ENCODE assay signal across 16 cellular contexts in genomic region chr22:48635031-48635430, GRCh38.
A peak's percentile ranks its signal among the peaks of the same experiment; 100 is the strongest.
DNase-seq lines count a peak whose midpoint lies in the region; ATAC-seq and TF ChIP-seq lines count a peak whose summit lies in the region.
"Had no signal": no experiment of that assay in that cellular context is flagged by ENCODE, and none has a peak within 500 bp of the region (broad histone marks: within the 10 kb centered on the region; RNA-seq: fewer than 3 reads in every experiment).

No MANE protein-coding gene starts in this region.

- H2BK120ac ChIP-seq in H9 (ENCODE audit: low read depth, low read length, poor library complexity, severe bottlenecking) (no peak overlapping the region), neuronal stem cell (ENCODE audit: low read depth, low read length) (no peak overlapping the region)

- H3K14ac ChIP-seq in H9 (ENCODE audit: insufficient read depth, low read length), result peak overlapping the region; percentile 58; the same call in 1 of the 2 replicates
- no peak overlapping the region for H3K14ac ChIP-seq in neuronal stem cell (ENCODE audit: low read length)

- no peaks in the 10 kb centered on the region for H3K79me1 ChIP-seq in H9 (ENCODE audit: insufficient read depth, low read depth, low read length, poor library complexity, severe bottlenecking)
- peaks cover 24% of the 10 kb centered on the region for H3K79me1 ChIP-seq in neuronal stem cell (ENCODE audit: low read depth, low read length)

- no peaks in the 10 kb centered on the region for H3K36me3 ChIP-seq in neuronal stem cell (replicated peaks in 1 of 2; ENCODE audit: control insufficient read depth in 2 of 2, insufficient read depth in 2 of 2, low read length in 2 of 2)
- H3K36me3 ChIP-seq in osteoblast (ENCODE audit: insufficient read depth, low read length), result no peaks in the 10 kb centered on the region
- H3K36me3 ChIP-seq: HAP-1 had no signal

- no peak overlapping the region for H2AFZ ChIP-seq in H9 (ENCODE audit: low read length)
- H2AFZ ChIP-seq in neuronal stem cell (ENCODE audit: low read length), result no peak overlapping the region
- no peak overlapping the region for H2AFZ ChIP-seq in osteoblast (ENCODE audit: low read length)

- no peak overlapping the region for H3K56ac ChIP-seq in H9 (ENCODE audit: insufficient read length, low read depth, low read length)

- no peak overlapping the region for H3K4ac ChIP-seq in H9 (ENCODE audit: low read depth, low read length)
- H3K4ac ChIP-seq in neuronal stem cell (ENCODE audit: low read length), result no peak overlapping the region

- no CpG with 5 or more reads among the region's 12 CpGs for WGBS in H9 (ENCODE audit: extremely low coverage, insufficient read length, low lambda C conversion rate)
- WGBS in neuronal stem cell (ENCODE audit: extremely low coverage in 2 of 2, insufficient read length in 2 of 2, insufficient replicate concordance in 1 of 2), 2 donors, result no CpG with 5 or more reads among the region's 12 CpGs
- WGBS in lower leg skin, 2 donors, result 86 to 91% methylated on average over 6 to 8 of the region's 12 CpGs

- H3K9me3 Mint-ChIP-seq in H9, result no peaks in the 10 kb centered on the region
- H3K9me3 Mint-ChIP-seq: CD8-positive, alpha-beta memory T cell had no signal

- H3K4me3 ChIP-seq in neuronal stem cell (ENCODE audit: low read length in 2 of 2) (no peak overlapping the region), lower leg skin (ENCODE audit: low read depth, poor library complexity, severe bottlenecking) (no peak overlapping the region), osteoblast (ENCODE audit: insufficient read depth, low read length) (no peak overlapping the region)
- H3K4me3 ChIP-seq: HAP-1, K562 had no signal

- H2AK5ac ChIP-seq in H9 (ENCODE audit: insufficient read length, low read length), result no peak overlapping the region
- H2AK5ac ChIP-seq in neuronal stem cell (ENCODE audit: low read depth, low read length), result peak overlapping the region; percentile 41

- no peak overlapping the region for H4K5ac ChIP-seq in H9 (ENCODE audit: insufficient read length, low read depth, low read length)

- H4K91ac ChIP-seq in H9 (ENCODE audit: insufficient read length, low read depth, low read length) (no peak overlapping the region), neuronal stem cell (ENCODE audit: low read depth, low read length, poor library complexity) (peak overlapping the region; percentile 53)

- H3K23me2 ChIP-seq in H9 (ENCODE audit: insufficient read length, low read depth, low read length, poor library complexity, severe bottlenecking), result no peaks in the 10 kb centered on the region

- H3K27ac Mint-ChIP-seq in H9, result no peak overlapping the region
- H3K27ac Mint-ChIP-seq: CD8-positive, alpha-beta memory T cell had no signal

- no peak for TF ChIP-seq POLR2A in lower leg skin (IDR thresholded peaks at IDR 0.05)

- H3K4me2 ChIP-seq in H9 (ENCODE audit: insufficient read depth, insufficient read length, low read length) (no peak overlapping the region), neuronal stem cell (ENCODE audit: insufficient read depth, low read length, poor library complexity, severe bottlenecking) (no peak overlapping the region), osteoblast (ENCODE audit: insufficient read depth, low read length) (no peak overlapping the region)

- H3K18ac ChIP-seq in H9 (ENCODE audit: insufficient read length, low read depth, low read length), result no peak overlapping the region
- peak overlapping the region; percentile 46 for H3K18ac ChIP-seq in neuronal stem cell (ENCODE audit: low read length)

- no peak overlapping the region for H3T11ph ChIP-seq in H9 (ENCODE audit: low read length)

- no peak for ATAC-seq in GM19324 (IDR thresholded peaks at IDR 0.05; ENCODE audit: low FRiP score, unreplicated experiment)
- ATAC-seq: K562 had no signal

- H3K27ac ChIP-seq in H9 (ENCODE audit: insufficient read length, low read depth, low read length) (no peak overlapping the region), neuronal stem cell (replicated peaks; ENCODE audit: low read length) (no peak overlapping the region), osteoblast (ENCODE audit: low read depth, low read length) (no peak overlapping the region)
- H3K27ac ChIP-seq: HL-60 had no signal

- H3K79me2 ChIP-seq in H9 (ENCODE audit: insufficient read depth, low read length) (no peaks in the 10 kb centered on the region), osteoblast (ENCODE audit: insufficient read depth, low read length) (no peaks in the 10 kb centered on the region)

- H2BK5ac ChIP-seq in H9 (ENCODE audit: insufficient read length, low read length) (no peak overlapping the region), neuronal stem cell (ENCODE audit: low read length) (no peak overlapping the region)

- no peak overlapping the region for H3K4me3 Mint-ChIP-seq in H9
- H3K4me3 Mint-ChIP-seq: CD8-positive, alpha-beta memory T cell had no signal

- H3K9ac ChIP-seq in H9 (ENCODE audit: extremely low read depth, insufficient read length, low read length) (no peak overlapping the region), neuronal stem cell (ENCODE audit: low read depth, low read length, poor library complexity) (peak overlapping the region; percentile 64)

- no peaks in the 10 kb centered on the region for H3K36me3 Mint-ChIP-seq in H9 (ENCODE audit: insufficient read depth in 1 of 3, low read depth in 3 of 3)
- H3K36me3 Mint-ChIP-seq: CD8-positive, alpha-beta memory T cell had no signal

- H3K9me3 ChIP-seq in H9 (ENCODE audit: control insufficient read depth, low read depth, low read length) (no peaks in the 10 kb centered on the region), neuronal stem cell (replicated peaks in 1 of 2; ENCODE audit: control insufficient read depth in 2 of 2, insufficient read depth in 1 of 2, low read depth in 1 of 2, low read length in 2 of 2) (no peaks in the 10 kb centered on the region), osteoblast (ENCODE audit: low read depth, low read length) (no peaks in the 10 kb centered on the region)
- H3K9me3 ChIP-seq: Caco-2, HAP-1 had no signal

- no peak overlapping the region for H3K23ac ChIP-seq in H9 (ENCODE audit: insufficient read length, low read depth, low read length)
- H3K23ac ChIP-seq in neuronal stem cell (ENCODE audit: low read depth, low read length, poor library complexity), result peak overlapping the region; percentile 39

- H2BK20ac ChIP-seq in H9 (ENCODE audit: low read depth, low read length, poor library complexity, severe bottlenecking), result no peak overlapping the region

- H3K27me3 ChIP-seq in H9 (ENCODE audit: insufficient read depth, low read length), result no peaks in the 10 kb centered on the region
- no peaks in the 10 kb centered on the region for H3K27me3 ChIP-seq in neuronal stem cell (ENCODE audit: control insufficient read depth in 3 of 3, insufficient read depth in 3 of 3, low read depth in 1 of 3, low read length in 3 of 3)
- H3K27me3 ChIP-seq in osteoblast (ENCODE audit: insufficient read depth, low read length), result no peaks in the 10 kb centered on the region

- no peak for DNase-seq in H9
- DNase-seq in NCI-H69 (lab: John Stamatoyannopoulos, UW), result peak; percentile 17
- DNase-seq in neuronal stem cell (ENCODE audit: low spot score), result no peak
- DNase-seq in lower leg skin (ENCODE audit: low spot score in 2 of 2), result no peak
- DNase-seq in osteoblast (ENCODE audit: insufficient read length, low spot score, missing footprints), result no peak
- DNase-seq in T1000 (lab: John Stamatoyannopoulos, UW), result no peak
- DNase-seq: AML-193; Caco-2; CD8-positive, alpha-beta memory T cell; GOT3; IMR-90; Karpas-422 had no signal

- no peaks in the 10 kb centered on the region for H3K27me3 Mint-ChIP-seq in H9 (ENCODE audit: low read depth)

- peaks cover 2% of the 10 kb centered on the region for H4K20me1 ChIP-seq in H9 (ENCODE audit: control insufficient read depth, insufficient read depth, insufficient read length)
- no peaks in the 10 kb centered on the region for H4K20me1 ChIP-seq in osteoblast (ENCODE audit: insufficient read depth, low read length)

- H2BK15ac ChIP-seq in H9 (ENCODE audit: low read depth, low read length), result no peak overlapping the region
- no peak overlapping the region for H2BK15ac ChIP-seq in neuronal stem cell (ENCODE audit: low read length)

- intact Hi-C loops in lower leg skin (cut with DNase I; ENCODE audit: low total_unique reads), result no loop called here

- H4K8ac ChIP-seq in H9 (replicated peaks; ENCODE audit: insufficient read length, low read depth, low read length) (no peak overlapping the region), neuronal stem cell (ENCODE audit: low read depth, low read length) (no peak overlapping the region)

- TF ChIP-seq CTCF in H9 (conservative IDR thresholded peaks at IDR 0.05), result no peak
- no peak for TF ChIP-seq CTCF in lower leg skin (IDR thresholded peaks at IDR 0.05)
- no peak for TF ChIP-seq CTCF in osteoblast (IDR thresholded peaks at IDR 0.05; ENCODE audit: extremely low read depth, low read depth, low read length)

- peaks cover 4 to 10% of the 10 kb centered on the region in 2 experiments; a peak in 3 of 4 replicates for H3K4me1 Mint-ChIP-seq in H9

- H3K4me1 ChIP-seq in H9 (ENCODE audit: insufficient read depth, low read length) (no peaks in the 10 kb centered on the region), neuronal stem cell (ENCODE audit: control insufficient read depth in 2 of 2, insufficient read depth in 1 of 2, low read depth in 1 of 2, low read length in 2 of 2) (peaks cover 0 to 32% of the 10 kb centered on the region in 2 donors), osteoblast (ENCODE audit: insufficient read depth, low read length) (no peaks in the 10 kb centered on the region)
- H3K4me1 ChIP-seq: Caco-2, HAP-1 had no signal

- no peak overlapping the region for H2BK12ac ChIP-seq in H9 (ENCODE audit: insufficient read length, low read depth, low read length)
- no peak overlapping the region for H2BK12ac ChIP-seq in neuronal stem cell (ENCODE audit: low read length)
